Comparison of ENCODE assay signal across 31 cellular contexts in genomic region chr18:64749884-64750283, GRCh38.
"Had no signal": no experiment of that assay in that cellular context is flagged by ENCODE, and none has a peak within 500 bp of the region (broad histone marks: within the 10 kb centered on the region; RNA-seq: fewer than 3 reads in every experiment).

No MANE protein-coding gene starts in this region.

- H3K27ac Mint-ChIP-seq: naive thymus-derived CD8-positive, alpha-beta T cell; natural killer cell treated with Interleukin-12 subunit alpha and Interleukin-12 subunit beta and Interleukin-15 and Interleukin-18, amount 100 ng/mL, for 72 hours; neural progenitor cell; progenitor cell of endocrine pancreas; stimulated activated memory B cell treated with anti-CD40 and anti-IgM and Interleukin-4, amounts not matched to agents 10 μg/mL and 1 μg/mL and 100 μg/mL, for 72 hours; stimulated activated naive CD8-positive, alpha-beta T cell treated with anti-CD3 and anti-CD28 coated beads, Interleukin-15, amount 100 ng/mL, for 72 hours; type B pancreatic cell had no signal

- H3K36me3 ChIP-seq: neural progenitor cell, ovary, right lobe of liver, sigmoid colon, spleen, suprapubic skin, tibial artery, transverse colon, upper lobe of right lung, uterus had no signal

- H3K36me3 Mint-ChIP-seq: naive thymus-derived CD8-positive, alpha-beta T cell; natural killer cell treated with Interleukin-12 subunit alpha and Interleukin-12 subunit beta and Interleukin-15 and Interleukin-18, amount 100 ng/mL, for 72 hours; neural progenitor cell; stimulated activated memory B cell treated with anti-CD40 and anti-IgM and Interleukin-4, amounts not matched to agents 10 μg/mL and 1 μg/mL and 100 μg/mL, for 72 hours; type B pancreatic cell had no signal

- H3K79me2 ChIP-seq: parathyroid adenoma had no signal

- H3K9me3 Mint-ChIP-seq: neural progenitor cell; stimulated activated memory B cell treated with anti-CD40 and anti-IgM and Interleukin-4, amounts not matched to agents 10 μg/mL and 1 μg/mL and 100 μg/mL, for 72 hours; type B pancreatic cell had no signal

- DNase-seq: naive thymus-derived CD8-positive, alpha-beta T cell; occipital lobe; ovary; posterior cingulate gyrus; psoas muscle; right cardiac atrium; right lobe of liver; sigmoid colon; spleen; stimulated activated CD4-positive, alpha-beta T cell treated with anti-CD3 and anti-CD28 coated beads, Interleukin-12 subunit alpha, Interleukin-12 subunit beta, amount 100 ng/mL, for 4 hours; stimulated activated CD4-positive, alpha-beta T cell treated with anti-CD3 and anti-CD28 coated beads, Interleukin-1b, Interleukin-23, amount 100 ng/mL, for 48 hours; stimulated activated CD4-positive, alpha-beta T cell treated with anti-CD3 and anti-CD28 coated beads, Interleukin-4, amount 100 ng/mL, for 1 hour; stimulated activated CD4-positive, alpha-beta T cell treated with anti-CD3 and anti-CD28 coated beads, Interleukin-4, amount 100 ng/mL, for 4 hours; stimulated activated CD8-positive, alpha-beta memory T cell treated with anti-CD3 and anti-CD28 coated beads, Interleukin-4, amount 100 ng/mL, for 48 hours; stimulated activated naive CD4-positive, alpha-beta T cell; stimulated activated naive CD8-positive, alpha-beta T cell treated with anti-CD3 and anti-CD28 coated beads, Interleukin-15, amount 100 ng/mL, for 72 hours; stimulated activated naive CD8-positive, alpha-beta T cell treated with anti-CD3 and anti-CD28 coated beads, Interleukin-15, Interleukin-2, amounts not matched to agents 100 U/mL and 50 U/mL, for 24 hours; substantia nigra; testis; tibial artery; transverse colon; upper lobe of right lung; uterus had no signal

- H2AFZ ChIP-seq: neural progenitor cell, parathyroid adenoma had no signal

- H3K9ac ChIP-seq: neural progenitor cell, parathyroid adenoma had no signal

- H3K4me1 Mint-ChIP-seq: naive thymus-derived CD8-positive, alpha-beta T cell; neural progenitor cell; stimulated activated memory B cell treated with anti-CD40 and anti-IgM and Interleukin-4, amounts not matched to agents 10 μg/mL and 1 μg/mL and 100 μg/mL, for 72 hours; stimulated activated naive CD8-positive, alpha-beta T cell treated with anti-CD3 and anti-CD28 coated beads, Interleukin-15, amount 100 ng/mL, for 72 hours had no signal

- H3K4me2 ChIP-seq: neural progenitor cell, smooth muscle cell had no signal

- H3K27me3 ChIP-seq: neural progenitor cell, ovary, right lobe of liver, sigmoid colon, spleen, suprapubic skin, testis, tibial artery, transverse colon, upper lobe of right lung, uterus had no signal

- ATAC-seq: naive thymus-derived CD8-positive, alpha-beta T cell; natural killer cell treated with Interleukin-12 subunit alpha and Interleukin-12 subunit beta and Interleukin-15 and Interleukin-18, amount 100 ng/mL, for 72 hours; psoas muscle; right cardiac atrium; right lobe of liver; stimulated activated memory B cell treated with anti-CD40 and anti-IgM and Interleukin-4, amounts not matched to agents 10 μg/mL and 1 μg/mL and 100 μg/mL, for 72 hours; stimulated activated naive CD8-positive, alpha-beta T cell treated with anti-CD3 and anti-CD28 coated beads, Interleukin-15, amount 100 ng/mL, for 72 hours; stimulated activated naive CD8-positive, alpha-beta T cell treated with anti-CD3 and anti-CD28 coated beads, Interleukin-15, Interleukin-2, amounts not matched to agents 100 U/mL and 50 U/mL, for 24 hours; upper lobe of right lung had no signal

- H3K4me3 Mint-ChIP-seq: naive thymus-derived CD8-positive, alpha-beta T cell; natural killer cell treated with Interleukin-12 subunit alpha and Interleukin-12 subunit beta and Interleukin-15 and Interleukin-18, amount 100 ng/mL, for 72 hours; neural progenitor cell; stimulated activated memory B cell treated with anti-CD40 and anti-IgM and Interleukin-4, amounts not matched to agents 10 μg/mL and 1 μg/mL and 100 μg/mL, for 72 hours; stimulated activated naive CD8-positive, alpha-beta T cell treated with anti-CD3 and anti-CD28 coated beads, Interleukin-15, amount 100 ng/mL, for 72 hours; type B pancreatic cell had no signal

- H3K27ac ChIP-seq: neural progenitor cell, ovary, parathyroid adenoma, psoas muscle, right lobe of liver, sigmoid colon, spleen, suprapubic skin, testis, tibial artery, transverse colon, upper lobe of right lung, uterus had no signal

- H3K4me3 ChIP-seq: neural progenitor cell, ovary, psoas muscle, right lobe of liver, sigmoid colon, smooth muscle cell, spleen, suprapubic skin, testis, tibial artery, transverse colon, upper lobe of right lung, uterus had no signal

- H3K27me3 Mint-ChIP-seq: naive thymus-derived CD8-positive, alpha-beta T cell; natural killer cell treated with Interleukin-12 subunit alpha and Interleukin-12 subunit beta and Interleukin-15 and Interleukin-18, amount 100 ng/mL, for 72 hours; progenitor cell of endocrine pancreas; stimulated activated naive CD8-positive, alpha-beta T cell treated with anti-CD3 and anti-CD28 coated beads, Interleukin-15, amount 100 ng/mL, for 72 hours; type B pancreatic cell had no signal

- H3K4me1 ChIP-seq: parathyroid adenoma, psoas muscle, right lobe of liver, sigmoid colon, spleen, suprapubic skin, testis, tibial artery, transverse colon, upper lobe of right lung, uterus had no signal

- H3K9me3 ChIP-seq: ovary, psoas muscle, right lobe of liver, sigmoid colon, spleen, suprapubic skin, testis, tibial artery, transverse colon, upper lobe of right lung, uterus had no signal
